17 cellular contexts compared by ENCODE assay signal in the genomic region with DNA sequence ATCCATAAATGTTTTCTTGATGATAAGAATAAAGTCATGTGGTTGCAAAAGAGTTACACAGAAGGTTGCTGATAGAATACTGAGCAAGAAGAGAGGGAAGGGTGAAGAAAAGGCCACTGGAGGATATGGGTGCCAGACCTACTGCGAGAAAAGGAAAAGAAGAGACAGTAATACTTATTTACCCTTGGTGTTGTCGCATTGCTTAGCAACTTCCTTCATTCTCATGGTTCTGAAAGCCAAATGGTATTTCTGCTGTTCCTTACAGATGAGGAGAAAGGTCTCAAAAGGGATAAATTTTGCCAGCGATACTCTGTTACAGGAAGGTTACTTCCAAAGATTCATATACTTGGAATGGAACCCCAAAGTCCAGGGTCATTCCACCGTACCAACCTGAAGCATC.
DNase-seq lines count a peak whose midpoint lies in the region; ATAC-seq, FAIRE-seq and TF ChIP-seq lines count a peak whose summit lies in the region.
"Had no signal": no experiment of that assay in that cellular context is flagged by ENCODE, and none has a peak within 500 bp of the region (broad histone marks: within the 10 kb centered on the region; RNA-seq: fewer than 3 reads in every experiment).

No MANE protein-coding gene starts in this region.

- in situ Hi-C loops in GM23248 (cut with MboI) = no loop called here

- H3K36me3 Mint-ChIP-seq in astrocyte (ENCODE audit: low read depth, unreplicated experiment) (no peaks in the 10 kb centered on the region), T-helper 17 cell (ENCODE audit: low read depth) (no peaks in the 10 kb centered on the region)

- H3K9me3 ChIP-seq in GM23248 (ENCODE audit: low read depth) (no peaks in the 10 kb centered on the region), astrocyte (ENCODE audit: insufficient read depth, low read depth, low read length) (no peaks in the 10 kb centered on the region), smooth muscle cell (replicated peaks; ENCODE audit: low read depth) (no peaks in the 10 kb centered on the region), T-helper 17 cell (ENCODE audit: control insufficient read depth, low read length, poor library complexity, severe bottlenecking) (no peaks in the 10 kb centered on the region)

- H3K27me3 Mint-ChIP-seq in astrocyte (ENCODE audit: low read depth, unreplicated experiment) (no peaks in the 10 kb centered on the region), T-helper 17 cell (peaks cover 33% of the 10 kb centered on the region)

- H3K27ac Mint-ChIP-seq in astrocyte (ENCODE audit: unreplicated experiment) (peak overlapping the region; percentile 77), T-helper 17 cell (no peak overlapping the region)

- H3K27ac ChIP-seq in GM23248 (no peak overlapping the region), astrocyte (ENCODE audit: low read depth, low read length) (peak overlapping the region; percentile 74), smooth muscle cell (ENCODE audit: low read depth) (peak overlapping the region; percentile 64), coronary artery (no peak overlapping the region)
- H3K27ac ChIP-seq: C4-2B, RWPE1 had no signal

- H3K9me2 ChIP-seq in GM23248 (ENCODE audit: insufficient read depth) = no peaks in the 10 kb centered on the region

- no peaks in the 10 kb centered on the region for H3K27me3 ChIP-seq in GM23248 (replicated peaks; ENCODE audit: insufficient read depth)
- H3K27me3 ChIP-seq in astrocyte (ENCODE audit: insufficient read depth, low read length) = no peaks in the 10 kb centered on the region
- no peaks in the 10 kb centered on the region for H3K27me3 ChIP-seq in smooth muscle cell (ENCODE audit: low read depth)

- no peaks in the 10 kb centered on the region for H4K20me1 ChIP-seq in GM23248 (ENCODE audit: insufficient read depth)
- no peaks in the 10 kb centered on the region for H4K20me1 ChIP-seq in astrocyte (ENCODE audit: insufficient read depth, low read length)
- no peaks in the 10 kb centered on the region for H4K20me1 ChIP-seq in smooth muscle cell (ENCODE audit: low read depth)

- no peaks in the 10 kb centered on the region for H3K79me2 ChIP-seq in GM23248 (ENCODE audit: insufficient read depth)
- no peaks in the 10 kb centered on the region for H3K79me2 ChIP-seq in astrocyte (ENCODE audit: insufficient read depth, low read length)
- H3K79me2 ChIP-seq in smooth muscle cell (ENCODE audit: low read depth) = no peaks in the 10 kb centered on the region

- H3K4me1 ChIP-seq in GM23248 (ENCODE audit: insufficient read depth) (peaks cover 20% of the 10 kb centered on the region), astrocyte (ENCODE audit: insufficient read depth, low read length) (peaks cover 25% of the 10 kb centered on the region), smooth muscle cell (ENCODE audit: low read depth) (peaks cover 17% of the 10 kb centered on the region)

- H3K4me3 ChIP-seq in GM23248 = no peak overlapping the region
- H3K4me3 ChIP-seq in astrocyte (ENCODE audit: insufficient read depth, low read depth, low read length) = no peak overlapping the region
- H3K4me3 ChIP-seq in smooth muscle cell = no peak overlapping the region
- H3K4me3 ChIP-seq in coronary artery = no peak overlapping the region

- H3K9ac ChIP-seq in GM23248 (no peak overlapping the region), astrocyte (ENCODE audit: low read length) (peak overlapping the region; percentile 44), smooth muscle cell (ENCODE audit: low read depth) (peak overlapping the region; percentile 11)

- ATAC-seq in HG03097 (IDR thresholded peaks at IDR 0.05; ENCODE audit: low FRiP score, unreplicated experiment) (no peak), T-helper 17 cell (no peak)
- ATAC-seq: PC-3 had no signal

- TF ChIP-seq CTCF in astrocyte (IDR thresholded peaks at IDR 0.05; ENCODE audit: insufficient read depth, low read depth, low read length) (no peak), smooth muscle cell (IDR thresholded peaks at IDR 0.05; ENCODE audit: borderline replicate concordance, insufficient read depth, poor library complexity, severe bottlenecking) (no peak), coronary artery (IDR thresholded peaks at IDR 0.05) (no peak)

- FAIRE-seq in astrocyte (lab: Jason Lieb, UNC) = no peak
- FAIRE-seq: A204.1 had no signal

- no peaks in the 10 kb centered on the region for H3K9me3 Mint-ChIP-seq in astrocyte (ENCODE audit: unreplicated experiment)

- no peaks in the 10 kb centered on the region for H3K36me3 ChIP-seq in GM23248 (ENCODE audit: low read depth)
- no peaks in the 10 kb centered on the region for H3K36me3 ChIP-seq in astrocyte (ENCODE audit: insufficient read depth, low read length)
- H3K36me3 ChIP-seq in smooth muscle cell (ENCODE audit: low read depth) = no peaks in the 10 kb centered on the region

- H3K4me1 Mint-ChIP-seq in astrocyte (ENCODE audit: low read depth, unreplicated experiment) (peaks cover 30% of the 10 kb centered on the region), T-helper 17 cell (no peaks in the 10 kb centered on the region)

- H3K4me3 Mint-ChIP-seq in astrocyte (ENCODE audit: unreplicated experiment) = no peak overlapping the region
- H3K4me3 Mint-ChIP-seq in T-helper 17 cell = no peak overlapping the region

- H3K4me2 ChIP-seq in GM23248 (ENCODE audit: unreplicated experiment) = no peak overlapping the region
- peak overlapping the region; percentile 69 for H3K4me2 ChIP-seq in astrocyte (ENCODE audit: low read length)
- peak overlapping the region; percentile 30 for H3K4me2 ChIP-seq in smooth muscle cell

- peaks cover 17% of the 10 kb centered on the region for H3F3A ChIP-seq in GM23248 (ENCODE audit: insufficient read depth)
- no peaks in the 10 kb centered on the region for H3F3A ChIP-seq in smooth muscle cell (ENCODE audit: low read depth)

- DNase-seq in GM23248 (peak; percentile 15), astrocyte (ENCODE audit: low read depth) (peak; percentile 36), iris pigment epithelial cell (ENCODE audit: low read depth) (peak; percentile 14), smooth muscle cell (lab: John Stamatoyannopoulos, UW; ENCODE audit: unreplicated experiment) (no peak), T-helper 17 cell (no peak), coronary artery (ENCODE audit: low spot score) (no peak)
- DNase-seq: H7, KBM-7, NCI-H1436, NCI-H2029, NCI-H510A, NCI-H774, PC-3 had no signal

- no peak overlapping the region for H2AFZ ChIP-seq in GM23248
- peak overlapping the region; percentile 44 for H2AFZ ChIP-seq in astrocyte (ENCODE audit: low read depth, low read length)
- H2AFZ ChIP-seq in smooth muscle cell (ENCODE audit: low read depth) = no peak overlapping the region

- 77 to 83% methylated on average over 4 of the region's 4 CpGs for WGBS in GM23248 (ENCODE audit: low coverage in 1 of 2, low lambda C conversion rate in 2 of 2, missing lambda C conversion rate in 2 of 2), 2 experiments
- 92% methylated on average over 4 of the region's 4 CpGs for WGBS in smooth muscle cell (ENCODE audit: low lambda C conversion rate)

Comparison
In these comparisons a context has a peak if more than half of its experiments do, and no peak if none do; other contexts are left out.
1. DNase-seq: peak in GM23248 (single experiment), astrocyte (single experiment) and iris pigment epithelial cell (single experiment); none in smooth muscle cell (single experiment), T-helper 17 cell (0 of 3) and coronary artery (single experiment).
2. H3K27ac ChIP-seq: peak in astrocyte (single experiment) and smooth muscle cell (single experiment); none in GM23248 (single experiment) and coronary artery (0 of 2).